ENCODE assay signal across 8 cellular contexts in genomic region chr3:45064512-45065372, GRCh38. TPM values are rescaled to one million over a fixed set of nuclear protein-coding genes. Genes with fewer than 3 reads are reported as not detected.
DNase-seq lines count a peak whose midpoint lies in the region; ATAC-seq and TF ChIP-seq lines count a peak whose summit lies in the region.

No MANE protein-coding gene starts in this region.

- no peaks in the 10 kb centered on the region for H3K27me3 ChIP-seq in gastroesophageal sphincter

- ATAC-seq in gastroesophageal sphincter: peak; percentile 60
- no peak for ATAC-seq in HG03097 (IDR thresholded peaks at IDR 0.05; ENCODE audit: low FRiP score, unreplicated experiment)
- ATAC-seq in GM21825 (IDR thresholded peaks at IDR 0.05; ENCODE audit: unreplicated experiment): no peak

- peaks cover 0 to 9% (median 0%) of the 10 kb centered on the region in 3 donors for H3K4me1 ChIP-seq in gastroesophageal sphincter

- no peaks in the 10 kb centered on the region for H3K36me3 ChIP-seq in gastroesophageal sphincter

- TF ChIP-seq CTCF in gastroesophageal sphincter (IDR thresholded peaks at IDR 0.05): no peak

- no peak overlapping the region for H3K4me3 ChIP-seq in gastroesophageal sphincter

- TF ChIP-seq POLR2A in gastroesophageal sphincter (IDR thresholded peaks at IDR 0.05): no peak

- 46 to 68% methylated on average over 12 of the region's 12 CpGs for WGBS in gastroesophageal sphincter (ENCODE audit: low coverage in 1 of 2), 2 donors

- peak overlapping the region in 2 of 4 donors; percentile 7 to 37 for H3K27ac ChIP-seq in gastroesophageal sphincter

- peak in 75 of 76 experiments; percentile 20 to 96 (median 80) for DNase-seq in HUDEP-2 (lab: John Stamatoyannopoulos, UW; ENCODE audit: unreplicated experiment in 76 of 76)
- DNase-seq in activated CD4-positive, alpha-beta T cell treated with anti-CD3 and anti-CD28 coated beads, Interleukin-2, amount 50 U/mL, for 4 hours: peak; percentile 70 to 72
- peak; percentile 64 to 65 for DNase-seq in stimulated activated CD4-positive, alpha-beta T cell treated with anti-CD3 and anti-CD28 coated beads, Interleukin-2, amount 100 ng/mL, for 24 hours
- no peak for DNase-seq in NCI-H82 (lab: John Stamatoyannopoulos, UW)
- DNase-seq in DMS79 (lab: John Stamatoyannopoulos, UW): no peak

- TF ChIP-seq EP300 in gastroesophageal sphincter (IDR thresholded peaks at IDR 0.05): no peak

- H3K9me3 ChIP-seq in gastroesophageal sphincter: no peaks in the 10 kb centered on the region

RNA-seq across cellular contexts. Expression of gene CLEC3B, which starts 38.6 kb away (rescaled TPM):
- 100 to 1,000 TPM in 1 of 4 donors, 10 to 100 TPM in 3; 20.4 to 127 (median 77.6) TPM for total RNA-seq in gastroesophageal sphincter

Comparison
In these comparisons a context has a peak if more than half of its experiments do, and no peak if none do; other contexts are left out.
1. DNase-seq: peak in HUDEP-2 (75 of 76), activated CD4-positive, alpha-beta T cell treated with anti-CD3 and anti-CD28 coated beads, Interleukin-2, amount 50 U/mL, for 4 hours (2 of 2) and stimulated activated CD4-positive, alpha-beta T cell treated with anti-CD3 and anti-CD28 coated beads, Interleukin-2, amount 100 ng/mL, for 24 hours (2 of 2); none in NCI-H82 (single experiment) and DMS79 (single experiment).